Comparison of ENCODE assay signal across 20 cellular contexts in genomic region chrX:122586831-122587230, GRCh38.
A peak's percentile ranks its signal among the peaks of the same experiment; 100 is the strongest.
DNase-seq lines count a peak whose midpoint lies in the region; ATAC-seq and TF ChIP-seq lines count a peak whose summit lies in the region.
"Had no signal": no experiment of that assay in that cellular context is flagged by ENCODE, and none has a peak within 500 bp of the region (broad histone marks: within the 10 kb centered on the region; RNA-seq: fewer than 3 reads in every experiment).

No MANE protein-coding gene starts in this region.

- no peaks in the 10 kb centered on the region for H3K27me3 Mint-ChIP-seq in T-helper 2 cell treated with Interferon-gamma antibody and Interleukin-4, amounts not matched to agents 5 μg/mL and 100 μg/mL, for 36 hours (ENCODE audit: low read depth)
- H3K27me3 Mint-ChIP-seq: CD4-positive, alpha-beta memory T cell had no signal

- no peaks in the 10 kb centered on the region for H3K36me3 Mint-ChIP-seq in T-helper 2 cell treated with Interferon-gamma antibody and Interleukin-4, amounts not matched to agents 5 μg/mL and 100 μg/mL, for 36 hours (ENCODE audit: low read depth)
- H3K36me3 Mint-ChIP-seq: CD4-positive, alpha-beta memory T cell had no signal

- no peak overlapping the region for H3K27ac Mint-ChIP-seq in T-helper 2 cell treated with Interferon-gamma antibody and Interleukin-4, amounts not matched to agents 5 μg/mL and 100 μg/mL, for 36 hours
- H3K27ac Mint-ChIP-seq: CD4-positive, alpha-beta memory T cell had no signal

- no peaks in the 10 kb centered on the region for H3K9me3 Mint-ChIP-seq in T-helper 2 cell treated with Interferon-gamma antibody and Interleukin-4, amounts not matched to agents 5 μg/mL and 100 μg/mL, for 36 hours

- H3K4me1 Mint-ChIP-seq in T-helper 2 cell treated with Interferon-gamma antibody and Interleukin-4, amounts not matched to agents 5 μg/mL and 100 μg/mL, for 36 hours (ENCODE audit: low read depth), result no peaks in the 10 kb centered on the region
- H3K4me1 Mint-ChIP-seq: CD4-positive, alpha-beta memory T cell had no signal

- TF ChIP-seq CTCF in fibroblast of pulmonary artery (IDR thresholded peaks at IDR 0.05; ENCODE audit: low read length, missing control alignments), result no peak

- no peak for ATAC-seq in GM19452 (IDR thresholded peaks at IDR 0.05; ENCODE audit: unreplicated experiment)

- peak; percentile 26 for DNase-seq in AG08395 (ENCODE audit: low spot score)
- peak; percentile 6 for DNase-seq in GM03348 (ENCODE audit: low spot score)
- peak; percentile 2 for DNase-seq in amniotic epithelial cell (ENCODE audit: low read depth)
- peak; percentile 0 for DNase-seq in fibroblast of pulmonary artery (ENCODE audit: low read depth)
- no peak for DNase-seq in activated CD8-positive, alpha-beta memory T cell treated with anti-CD3 and anti-CD28 coated beads, Interleukin-2, amount 50 U/mL, for 4 hours
- no peak for DNase-seq in activated CD8-positive, alpha-beta memory T cell treated with anti-CD3 and anti-CD28 coated beads, Interleukin-2, amount 50 U/mL, for 48 hours
- DNase-seq in T-helper 2 cell treated with Interferon-gamma antibody and Interleukin-4, amounts not matched to agents 5 μg/mL and 100 μg/mL, for 36 hours (ENCODE audit: low spot score), result no peak
- DNase-seq: 8988T; Calu3; CD4-positive, alpha-beta memory T cell; GOT3; IMR-90; MG63; NCI-H1048; NCI-H1436; NCI-H1930; NCI-H226; NCI-H524 treated with DMSO at 0.1 percent for 48 hours had no signal

- H3K4me3 Mint-ChIP-seq in T-helper 2 cell treated with Interferon-gamma antibody and Interleukin-4, amounts not matched to agents 5 μg/mL and 100 μg/mL, for 36 hours, result no peak overlapping the region
- H3K4me3 Mint-ChIP-seq: CD4-positive, alpha-beta memory T cell had no signal

- H3K4me3 ChIP-seq in fibroblast of pulmonary artery (replicated peaks; ENCODE audit: low read depth, low read length), result no peak overlapping the region
- H3K4me3 ChIP-seq: BLaER1, MG63 had no signal

Comparison
In these comparisons a context has a peak if more than half of its experiments do, and no peak if none do; other contexts are left out.
1. DNase-seq: peak in AG08395 (single experiment), GM03348 (single experiment), amniotic epithelial cell (single experiment) and fibroblast of pulmonary artery (single experiment); none in activated CD8-positive, alpha-beta memory T cell treated with anti-CD3 and anti-CD28 coated beads, Interleukin-2, amount 50 U/mL, for 4 hours (single experiment), activated CD8-positive, alpha-beta memory T cell treated with anti-CD3 and anti-CD28 coated beads, Interleukin-2, amount 50 U/mL, for 48 hours (single experiment) and T-helper 2 cell treated with Interferon-gamma antibody and Interleukin-4, amounts not matched to agents 5 μg/mL and 100 μg/mL, for 36 hours (single experiment).